ENCODE assay signal across 22 cellular contexts in the genomic region with DNA sequence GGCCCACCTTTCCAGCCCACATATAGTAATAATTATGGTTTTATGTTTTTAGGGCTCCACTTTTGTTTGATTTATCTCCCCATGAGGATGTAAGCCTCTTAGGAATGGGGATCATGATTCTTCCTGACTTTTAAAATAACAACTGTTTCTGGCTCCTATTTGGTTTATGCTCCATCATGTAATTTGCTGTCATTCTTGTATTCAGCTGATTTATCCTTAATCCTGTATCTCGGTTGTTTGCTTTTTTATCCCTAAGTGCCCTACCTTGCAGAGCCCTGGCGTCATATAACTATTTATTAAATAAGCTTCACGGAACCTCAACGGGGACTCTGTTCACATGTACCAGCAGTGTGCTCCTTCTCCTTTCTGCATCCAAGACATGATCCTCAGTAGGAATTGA.
"Had no signal": no experiment of that assay in that cellular context is flagged by ENCODE, and none has a peak within 500 bp of the region (broad histone marks: within the 10 kb centered on the region; RNA-seq: fewer than 3 reads in every experiment).

No MANE protein-coding gene starts in this region.

- H3K4me3 ChIP-seq: colonic mucosa, dorsolateral prefrontal cortex, esophagus squamous epithelium, gastrocnemius medialis, heart left ventricle, hepatocyte, left lung, lower lobe of right lung, mucosa of descending colon had no signal

- H3K27ac ChIP-seq: colonic mucosa, dorsolateral prefrontal cortex, esophagus squamous epithelium, gastrocnemius medialis, hepatocyte, left lung, lower lobe of right lung had no signal

- ATAC-seq: gastrocnemius medialis, heart left ventricle, left cardiac atrium, left lung, lower lobe of right lung, mucosa of descending colon had no signal

- H3K36me3 Mint-ChIP-seq: immature natural killer cell, mesothelial cell of epicardium, naive B cell had no signal

- H3K27ac Mint-ChIP-seq: immature natural killer cell, mesothelial cell of epicardium, naive B cell had no signal

- H3K4me1 ChIP-seq: colonic mucosa, esophagus squamous epithelium, gastrocnemius medialis, left lung, lower lobe of right lung had no signal

- H3K4me1 Mint-ChIP-seq: immature natural killer cell, naive B cell had no signal

- H3K36me3 ChIP-seq: colonic mucosa, esophagus squamous epithelium, gastrocnemius medialis, left lung, lower lobe of right lung had no signal

- H3K4me3 Mint-ChIP-seq: immature natural killer cell, mesothelial cell of epicardium, naive B cell had no signal

- H3K27me3 ChIP-seq: colonic mucosa, dorsolateral prefrontal cortex, esophagus squamous epithelium, gastrocnemius medialis, heart left ventricle, hepatocyte, left lung had no signal

- DNase-seq: colonic mucosa; cortex of kidney; dermis blood vessel endothelial cell; dorsolateral prefrontal cortex; effector CD4-positive, alpha-beta T cell; effector memory CD4-positive, alpha-beta T cell; esophagus squamous epithelium; foreskin fibroblast; foreskin melanocyte; gastrocnemius medialis; heart left ventricle; hypothalamus; immature natural killer cell; islet precursor cell; left cardiac atrium; left lung; lower lobe of right lung; mesenchymal stem cell; mucosa of descending colon; naive B cell had no signal

- H3K9me3 ChIP-seq: colonic mucosa, esophagus squamous epithelium, gastrocnemius medialis, heart left ventricle, left lung, lower lobe of right lung, mucosa of descending colon had no signal

- H3K9me3 Mint-ChIP-seq: mesothelial cell of epicardium had no signal
